In the genomic region with DNA sequence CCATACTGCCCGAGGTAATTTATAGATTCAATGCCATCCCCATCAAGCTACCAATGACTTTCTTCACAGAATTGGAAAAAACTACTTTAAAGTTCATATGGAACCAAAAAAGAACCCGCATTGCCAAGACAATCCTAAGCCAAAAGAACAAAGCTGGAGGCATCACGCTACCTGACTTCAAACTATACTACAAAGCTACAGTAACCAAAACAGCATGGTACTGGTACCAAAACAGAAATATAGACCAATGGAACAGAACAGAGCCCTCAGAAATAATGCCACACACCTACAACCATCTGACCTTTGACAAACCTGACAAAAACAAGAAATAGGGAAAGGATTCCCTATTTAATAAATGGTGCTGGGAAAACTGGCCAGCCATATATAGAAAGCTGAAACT, we compare ENCODE assay signal across 1 cellular context. TPM values are rescaled to one million over a fixed set of nuclear protein-coding genes. Genes with fewer than 3 reads are reported as not detected.
DNase-seq lines count a peak whose midpoint lies in the region; ATAC-seq, FAIRE-seq and TF ChIP-seq lines count a peak whose summit lies in the region.
"Not testable (repeated sequence)": the region's sequence is repeated elsewhere in the genome, so short reads cannot be mapped to it uniquely, and the experiment has no call there.

No MANE protein-coding gene starts in this region.

- H3K9ac ChIP-seq in K562 (ENCODE audit: insufficient read depth in 1 of 2, low read depth in 2 of 2, low read length in 2 of 2) = not testable (repeated sequence)

- not testable (repeated sequence) for DNase-seq in K562 (ENCODE audit: extremely low read depth in 1 of 4, low spot score in 3 of 4)

- not testable (repeated sequence) for H3K4me3 ChIP-seq in K562

- peaks cover 18% of the 10 kb centered on the region; the same call in 2 of the 3 replicates for H3K36me3 ChIP-seq in K562 (ENCODE audit: control insufficient read depth, insufficient read depth, low read length)

- not testable (repeated sequence) for H3K9me3 ChIP-seq in K562 (replicated peaks; ENCODE audit: control insufficient read depth, insufficient read depth, low read depth, low read length)

- not testable (repeated sequence) for H2AFZ ChIP-seq in K562 (ENCODE audit: low read depth, low read length)

- not testable (repeated sequence) for TF ChIP-seq RAD21 in K562 (CRISPR knock-in tag; conservative IDR thresholded peaks at IDR 0.05 in 1 of 2, IDR thresholded peaks at IDR 0.05 in 1 of 2)

- TF ChIP-seq POLR2A in K562 (conservative IDR thresholded peaks at IDR 0.05) = not testable (repeated sequence)

- H3K4me1 ChIP-seq in K562 (replicated peaks in 1 of 2; ENCODE audit: control insufficient read depth in 2 of 2, insufficient read depth in 2 of 2, low read length in 2 of 2) = not testable (repeated sequence)

- H4K20me1 ChIP-seq in K562 (replicated peaks; ENCODE audit: control insufficient read depth, insufficient read depth, low read length) = not testable (repeated sequence)

- H3K27me3 ChIP-seq in K562 (ENCODE audit: control insufficient read depth in 2 of 2, insufficient read depth in 2 of 2, low read length in 2 of 2) = not testable (repeated sequence)

- not testable (repeated sequence) for H3K4me2 ChIP-seq in K562 (ENCODE audit: insufficient read depth, low read length)

- not testable (repeated sequence) for ATAC-seq in K562

- not testable (repeated sequence) for H3K9me1 ChIP-seq in K562 (ENCODE audit: control insufficient read depth, insufficient read depth, low read length)

- intact Hi-C loops in K562 (cut with micrococcal nuclease) = not testable (repeated sequence)

- H3K79me2 ChIP-seq in K562 (ENCODE audit: control insufficient read depth, insufficient read depth, low read length) = not testable (repeated sequence)

- FAIRE-seq in K562 (lab: Jason Lieb, UNC) = not testable (repeated sequence)

- CTCF ChIA-PET in K562 (lab: Yijun Ruan, JAX; ENCODE audit: low intra/inter-chr PET ratio) = not testable (repeated sequence)

- BruUV-seq in K562 (replicated peaks; lab: Mats Ljungman, UMichigan) = not testable (repeated sequence)

- WGBS in K562 (ENCODE audit: insufficient coverage, low coverage, missing lambda C conversion rate) = 56% methylated on average over 1 of the region's 3 CpGs

- not testable (repeated sequence) for TF ChIP-seq EP300 in K562 (IDR thresholded peaks at IDR 0.05; ENCODE audit: low read length)

- not testable (repeated sequence) for TF ChIP-seq CTCF in K562 (IDR thresholded peaks at IDR 0.05 in 2 of 3, conservative IDR thresholded peaks at IDR 0.05 in 1 of 3; ENCODE audit: insufficient read depth in 2 of 3, low read depth in 1 of 3, low read length in 3 of 3)

- H3K27ac ChIP-seq in K562 (ENCODE audit: extremely low read depth, low read depth, low read length) = not testable (repeated sequence)

- in situ Hi-C loops in K562 (cut with MboI) = not testable (repeated sequence)

- POLR2A ChIA-PET in K562 (lab: Yijun Ruan, JAX) = not testable (repeated sequence)

TF ChIP-seq in K562, 482 proteins besides CTCF, POLR2A, EP300 and RAD21:
- TF ChIP-seq KDM1A (IDR thresholded peaks at IDR 0.05) (0 out of 4 replicates have a peak, but pooled peaks of 1 of the 2 experiments have one; percentile 19), SMARCA5 (IDR thresholded peaks at IDR 0.05) (peak; percentile 65; the same call in 1 of the 2 replicates), TRIM28 (IDR thresholded peaks at IDR 0.05) (peak; percentile 51; the same call in 1 of the 2 replicates)

RNA-seq across cellular contexts. Expression of gene ANO10, which starts 25.6 kb away (rescaled TPM):
- 97.9 and 159 TPM in 2 replicates for total RNA-seq in K562 (2011; cell fraction: chromatin; rRNA removed; ENCODE audit: low replicate concordance)
- total RNA-seq in K562 (2011; cell fraction: nucleolus; rRNA removed) = 79.0 and 95.4 TPM in 2 replicates
- 95.5 and 111 TPM in 2 replicates for total RNA-seq in K562 (2011; cell fraction: nucleoplasm; rRNA removed)
- 27.2 and 27.9 TPM in 2 replicates for total RNA-seq in K562 (2014; rRNA removed)
- total RNA-seq in K562 (2014; rRNA removed; fragmentation: Illumina TruSeq; extraction: Trizol) = 36.3 and 42.8 TPM in 2 replicates
- 32.3 and 36.3 TPM in 2 replicates for total RNA-seq in K562 (2015; rRNA removed; fragmentation: Illumina TruSeq; extraction: Trizol)
- 41.3 and 41.7 TPM in 2 replicates for total RNA-seq in K562 (2021)
- 44.9 and 46.0 TPM in 2 replicates for polyA plus RNA-seq in K562 (2011; rRNA removed)
- 22.8 and 42.5 TPM in 2 replicates for polyA plus RNA-seq in K562 (2011; cell fraction: cytosol; rRNA removed)
- 16.3 and 23.3 TPM in 2 replicates for polyA plus RNA-seq in K562 (2011; cell fraction: nucleus; rRNA removed)
- 32.9 and 41.8 TPM in 2 replicates for polyA plus RNA-seq in K562 (2012)
- 33.1 and 34.8 TPM in 2 replicates for polyA plus RNA-seq in K562 (2014; fragmentation: Illumina TruSeq; extraction: Trizol)
- 10 to 100 TPM in 1 of 2 experiments, 1 to 10 TPM in 1; 6.4 to 14.2 TPM for polyA plus RNA-seq in K562 (2014; fragmentation: Nextera tagmentation; extraction: Ambion mirVana)
- 25.7 and 27.5 TPM in 2 replicates for polyA plus RNA-seq in K562 (2014; rRNA removed)
- 71.7 and 92.2 TPM in 2 replicates for polyA minus RNA-seq in K562 (2011; rRNA and poly(A)+ RNA removed)
- 22.3 and 28.8 TPM in 2 replicates for polyA minus RNA-seq in K562 (2011; cell fraction: cytosol; rRNA and poly(A)+ RNA removed)
- polyA minus RNA-seq in K562 (2011; cell fraction: nucleus; rRNA and poly(A)+ RNA removed) = 44.7 and 71.0 TPM in 2 replicates
